In the genomic region with DNA sequence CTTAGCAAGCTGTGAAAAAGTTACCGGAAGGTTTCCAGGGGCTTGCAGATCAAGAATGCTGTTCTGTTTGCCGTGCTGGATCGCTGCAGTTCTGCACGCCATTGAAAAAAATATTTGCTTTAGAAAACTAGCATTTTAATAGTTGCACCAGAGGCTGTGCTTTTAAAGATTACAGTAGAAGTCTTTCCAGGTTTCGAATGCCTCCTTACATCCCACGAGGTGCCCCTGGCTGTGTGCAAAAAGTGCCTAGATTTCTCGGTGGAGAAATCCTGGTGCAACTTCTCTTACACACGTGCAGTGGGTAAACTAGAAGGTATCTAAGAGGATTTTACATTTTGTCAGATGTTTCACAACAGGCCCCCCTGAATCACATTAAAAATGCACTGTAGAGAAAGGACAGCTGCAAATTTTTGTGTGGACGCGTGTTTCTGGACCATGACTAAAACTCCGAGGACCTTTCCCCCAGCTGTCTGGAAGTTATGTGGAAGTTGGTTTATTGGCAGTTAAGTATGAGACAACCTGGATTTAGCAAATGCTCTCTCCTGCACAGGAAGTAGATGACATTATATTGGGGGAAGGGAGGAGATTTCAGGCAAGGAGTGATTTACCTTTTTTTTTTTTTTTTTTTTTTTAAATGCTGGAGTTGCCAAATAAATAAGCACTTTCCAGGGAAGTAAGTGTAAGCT, we compare ENCODE assay signal across 9 cellular contexts. TPM values are rescaled to one million over a fixed set of nuclear protein-coding genes. Genes with fewer than 3 reads are reported as not detected.
DNase-seq lines count a peak whose midpoint lies in the region; ATAC-seq and TF ChIP-seq lines count a peak whose summit lies in the region.
"Had no signal": no experiment of that assay in that cellular context is flagged by ENCODE, and none has a peak within 500 bp of the region (broad histone marks: within the 10 kb centered on the region; RNA-seq: fewer than 3 reads in every experiment).

No MANE protein-coding gene starts in this region.

- CTCF ChIA-PET in PC-3 (lab: Charles Lee): no interaction called here

- H2AFZ ChIP-seq in PC-3 (ENCODE audit: low read length) (no peak overlapping the region), neuronal stem cell (ENCODE audit: low read length) (no peak overlapping the region)

- H2BK5ac ChIP-seq in neuronal stem cell (ENCODE audit: low read length): no peak overlapping the region

- H3K79me1 ChIP-seq in neuronal stem cell (ENCODE audit: low read depth, low read length): no peaks in the 10 kb centered on the region

- peaks cover 0 to 1% (median 0%) of the 10 kb centered on the region in 7 donors for H3K9me3 Mint-ChIP-seq in CD14-positive monocyte

- peak overlapping the region; percentile 91 for H3K4me3 ChIP-seq in PC-3 (ENCODE audit: low read length)
- peak overlapping the region in 1 of 2 donors; percentile 21 for H3K4me3 ChIP-seq in neuronal stem cell (ENCODE audit: low read length in 2 of 2)

- H4K91ac ChIP-seq in neuronal stem cell (ENCODE audit: low read depth, low read length, poor library complexity): no peak overlapping the region

- H3K27me3 ChIP-seq in PC-3 (ENCODE audit: low read length) (no peaks in the 10 kb centered on the region), neuronal stem cell (ENCODE audit: control insufficient read depth in 3 of 3, insufficient read depth in 3 of 3, low read depth in 1 of 3, low read length in 3 of 3) (no peaks in the 10 kb centered on the region)

- no peak overlapping the region for H3K14ac ChIP-seq in neuronal stem cell (ENCODE audit: low read length)

- H3K9me2 ChIP-seq in PC-3 (replicated peaks; ENCODE audit: low read length): no peaks in the 10 kb centered on the region

- H3K9ac ChIP-seq in PC-3 (ENCODE audit: low read length) (peak overlapping the region; percentile 98), neuronal stem cell (ENCODE audit: low read depth, low read length, poor library complexity) (no peak overlapping the region)

- TF ChIP-seq CTCF in CD14-positive monocyte (IDR thresholded peaks at IDR 0.05) (no peak), PC-3 (conservative IDR thresholded peaks at IDR 0.05; ENCODE audit: low read depth, low read length) (no peak)

- DNase-seq in CD14-positive monocyte (ENCODE audit: low spot score): no peak
- DNase-seq in PC-3: peak; percentile 84
- DNase-seq in fibroblast of peridontal ligament (ENCODE audit: extremely low read depth): peak; percentile 77
- DNase-seq in neuronal stem cell (ENCODE audit: low spot score): no peak
- DNase-seq in substantia nigra (lab: John Stamatoyannopoulos, UW): no peak
- DNase-seq in hypothalamus (lab: John Stamatoyannopoulos, UW): no peak
- DNase-seq: activated CD4-positive, alpha-beta T cell treated with anti-CD3 and anti-CD28 coated beads for 4 hours had no signal

- POLR2A ChIA-PET in PC-3 (lab: Charles Lee; ENCODE audit: unreplicated experiment): interaction anchor here (0.7 kb wide), 1 partner anchor 145 kb away, joined by 3 read pairs; no protein-coding TSS in a partner anchor

- H3K4me3 Mint-ChIP-seq in CD14-positive monocyte: peak overlapping the region; percentile 59 to 77

- no peak overlapping the region for H4K8ac ChIP-seq in neuronal stem cell (ENCODE audit: low read depth, low read length)

- no peak overlapping the region for H3K4ac ChIP-seq in neuronal stem cell (ENCODE audit: low read length)

- no peak overlapping the region for H2BK15ac ChIP-seq in neuronal stem cell (ENCODE audit: low read length)

- H3F3A ChIP-seq in PC-3 (ENCODE audit: low read length, unreplicated experiment): no peaks in the 10 kb centered on the region

- no peak overlapping the region for H3K27ac Mint-ChIP-seq in CD14-positive monocyte

- no peak overlapping the region for H2BK120ac ChIP-seq in neuronal stem cell (ENCODE audit: low read depth, low read length)

- H3K36me3 Mint-ChIP-seq in CD14-positive monocyte: peaks cover 59% of the 10 kb centered on the region in 2 donors

- peak; percentile 40 for ATAC-seq in PC-3
- ATAC-seq in HG03354 (IDR thresholded peaks at IDR 0.05; ENCODE audit: poor library complexity, severe bottlenecking, unreplicated experiment): no peak
- no peak for ATAC-seq in HG02973 (IDR thresholded peaks at IDR 0.05; ENCODE audit: unreplicated experiment)

- H3K4me1 Mint-ChIP-seq in CD14-positive monocyte: peaks cover 55% of the 10 kb centered on the region

- H3K79me2 ChIP-seq in PC-3 (ENCODE audit: low read length): peaks cover 90% of the 10 kb centered on the region

- no peak overlapping the region for H2AK5ac ChIP-seq in neuronal stem cell (ENCODE audit: low read depth, low read length)

- intact Hi-C loops in CD14-positive monocyte (cut with micrococcal nuclease) (loop anchor here (10.0 kb wide), 3 partner anchors 101 to 141 kb away; no protein-coding TSS in a partner anchor), PC-3 (cut with micrococcal nuclease) (loop anchor here (1.0 to 10.0 kb wide), 5 partner anchors 116 to 429 kb away; no protein-coding TSS in a partner anchor)

- peaks cover 55% of the 10 kb centered on the region for H3K4me1 ChIP-seq in PC-3 (ENCODE audit: insufficient read depth, low read length)
- H3K4me1 ChIP-seq in neuronal stem cell (ENCODE audit: control insufficient read depth in 2 of 2, insufficient read depth in 1 of 2, low read depth in 1 of 2, low read length in 2 of 2): peaks cover 28 to 60% of the 10 kb centered on the region in 2 donors

- peaks cover 16% of the 10 kb centered on the region for H3K36me3 ChIP-seq in PC-3 (ENCODE audit: low read depth, low read length)
- H3K36me3 ChIP-seq in neuronal stem cell (replicated peaks in 1 of 2; ENCODE audit: control insufficient read depth in 2 of 2, insufficient read depth in 2 of 2, low read length in 2 of 2): peaks cover 0 to 26% of the 10 kb centered on the region in 2 donors

- H3K18ac ChIP-seq in neuronal stem cell (ENCODE audit: low read length): no peak overlapping the region

- peak overlapping the region; percentile 98 for H3K4me2 ChIP-seq in PC-3 (ENCODE audit: low read length)
- peak overlapping the region; percentile 46 for H3K4me2 ChIP-seq in neuronal stem cell (ENCODE audit: insufficient read depth, low read length, poor library complexity, severe bottlenecking)

- WGBS in neuronal stem cell (ENCODE audit: extremely low coverage in 2 of 2, insufficient read length in 2 of 2, insufficient replicate concordance in 1 of 2), 2 donors: no CpG with 5 or more reads among the region's 11 CpGs

- H2BK12ac ChIP-seq in neuronal stem cell (ENCODE audit: low read length): no peak overlapping the region

- H3K27me3 Mint-ChIP-seq in CD14-positive monocyte (ENCODE audit: low read depth in 3 of 3): peaks cover 16 to 32% (median 29%) of the 10 kb centered on the region in 3 donors

- H3K27ac ChIP-seq in PC-3 (ENCODE audit: low read length) (peak overlapping the region; percentile 92), neuronal stem cell (replicated peaks; ENCODE audit: low read length) (peak overlapping the region; percentile 17), substantia nigra (ENCODE audit: low read depth, low read length, poor library complexity, severe bottlenecking) (no peak overlapping the region)

- 0 out of 2 replicates have a peak, but pooled peaks cover 9% of the 10 kb centered on the region for H4K20me1 ChIP-seq in PC-3 (ENCODE audit: low read length)

- no TSS peak for BruUV-seq in PC-3 (replicated peaks; lab: Mats Ljungman, UMichigan)

- H3K23ac ChIP-seq in neuronal stem cell (ENCODE audit: low read depth, low read length, poor library complexity): no peak overlapping the region

- H3K9me3 ChIP-seq in PC-3 (ENCODE audit: low read length) (no peaks in the 10 kb centered on the region), neuronal stem cell (replicated peaks in 1 of 2; ENCODE audit: control insufficient read depth in 2 of 2, insufficient read depth in 1 of 2, low read depth in 1 of 2, low read length in 2 of 2) (no peaks in the 10 kb centered on the region)

RNA-seq across cellular contexts. Expression of a gene that starts 5.8 kb away (rescaled TPM):
- polyA plus RNA-seq in CD14-positive monocyte: 1 to 10 TPM; 2.1 to 6.1 TPM
- 14.3 and 16.1 TPM in 2 replicates for total RNA-seq in PC-3 (2014; rRNA removed)
- 67.4 TPM for polyA plus RNA-seq in neuronal stem cell (2013, experiment 1 of 2)
- polyA plus RNA-seq in neuronal stem cell (2013, experiment 2 of 2): 70.5 TPM

Comparison
In these comparisons a context has a peak if more than half of its experiments do, and no peak if none do; other contexts are left out.
1. DNase-seq: peak in PC-3 (single experiment) and fibroblast of peridontal ligament (single experiment); none in CD14-positive monocyte (single experiment), neuronal stem cell (single experiment), substantia nigra (0 of 49) and hypothalamus (0 of 51).